23 cellular contexts compared by ENCODE assay signal in genomic region chrX:44569122-44569521, GRCh38. TPM values are rescaled to one million over a fixed set of nuclear protein-coding genes. Genes with fewer than 3 reads are reported as not detected.
A peak's percentile ranks its signal among the peaks of the same experiment; 100 is the strongest.
DNase-seq lines count a peak whose midpoint lies in the region; ATAC-seq, FAIRE-seq and TF ChIP-seq lines count a peak whose summit lies in the region.
"Had no signal": no experiment of that assay in that cellular context is flagged by ENCODE, and none has a peak within 500 bp of the region (broad histone marks: within the 10 kb centered on the region; RNA-seq: fewer than 3 reads in every experiment).

No MANE protein-coding gene starts in this region.

- ATAC-seq in GM18498 (IDR thresholded peaks at IDR 0.05; ENCODE audit: unreplicated experiment), result no peak
- ATAC-seq: GM12878, PC-3 had no signal

- H3K4me1 ChIP-seq in GM23248 (ENCODE audit: insufficient read depth) (no peaks in the 10 kb centered on the region), astrocyte (ENCODE audit: insufficient read depth, low read length) (no peaks in the 10 kb centered on the region)
- H3K4me1 ChIP-seq in effector memory CD4-positive, alpha-beta T cell (ENCODE audit: control insufficient read depth, insufficient read depth, low read length, poor library complexity, severe bottlenecking), result no peaks in the 10 kb centered on the region
- H3K4me1 ChIP-seq in CD8-positive, alpha-beta memory T cell (ENCODE audit: insufficient read depth, low read length), result no peaks in the 10 kb centered on the region

- H3K9me3 ChIP-seq in GM23248 (ENCODE audit: low read depth), result no peaks in the 10 kb centered on the region
- no peaks in the 10 kb centered on the region for H3K9me3 ChIP-seq in astrocyte (ENCODE audit: insufficient read depth, low read depth, low read length)
- H3K9me3 ChIP-seq in effector memory CD4-positive, alpha-beta T cell (ENCODE audit: control insufficient read depth, low read length), result no peaks in the 10 kb centered on the region
- no peaks in the 10 kb centered on the region for H3K9me3 ChIP-seq in CD8-positive, alpha-beta memory T cell (ENCODE audit: low read length)

- WGBS in GM23248 (ENCODE audit: low coverage in 1 of 2, low lambda C conversion rate in 2 of 2, missing lambda C conversion rate in 2 of 2), 2 experiments, result 22 to 55% methylated on average over 1 of the region's 1 CpG

- H3K27me3 Mint-ChIP-seq in astrocyte (ENCODE audit: low read depth, unreplicated experiment), result no peaks in the 10 kb centered on the region
- peaks cover 0 to 7% of the 10 kb centered on the region in 2 donors for H3K27me3 Mint-ChIP-seq in CD8-positive, alpha-beta memory T cell
- H3K27me3 Mint-ChIP-seq: CD4-positive, CD25-positive, alpha-beta regulatory T cell; IgD-negative memory B cell had no signal

- CTCF ChIA-PET in CD8-positive, alpha-beta memory T cell (lab: Charles Lee), result no interaction called here

- H3K9ac ChIP-seq in GM23248 (no peak overlapping the region), astrocyte (ENCODE audit: low read length) (no peak overlapping the region)

- H3K4me2 ChIP-seq in GM23248 (ENCODE audit: unreplicated experiment), result no peak overlapping the region
- no peak overlapping the region for H3K4me2 ChIP-seq in astrocyte (ENCODE audit: low read length)

- H3K27ac ChIP-seq in GM23248 (no peak overlapping the region), astrocyte (ENCODE audit: low read depth, low read length) (no peak overlapping the region)
- H3K27ac ChIP-seq in effector memory CD4-positive, alpha-beta T cell (ENCODE audit: insufficient read depth, low read length, poor library complexity, severe bottlenecking), result no peak overlapping the region
- no peak overlapping the region for H3K27ac ChIP-seq in CD8-positive, alpha-beta memory T cell (ENCODE audit: low read depth, low read length)

- H3K4me1 Mint-ChIP-seq in astrocyte (ENCODE audit: low read depth, unreplicated experiment), result no peaks in the 10 kb centered on the region
- H3K4me1 Mint-ChIP-seq in CD8-positive, alpha-beta memory T cell, result no peaks in the 10 kb centered on the region
- H3K4me1 Mint-ChIP-seq: CD4-positive, CD25-positive, alpha-beta regulatory T cell had no signal

- H3F3A ChIP-seq in GM23248 (ENCODE audit: insufficient read depth), result peaks cover 8% of the 10 kb centered on the region; the same call in 1 of the 2 replicates

- TF ChIP-seq CTCF in astrocyte (IDR thresholded peaks at IDR 0.05; ENCODE audit: insufficient read depth, low read depth, low read length) (no peak), fibroblast of villous mesenchyme (IDR thresholded peaks at IDR 0.05; ENCODE audit: insufficient read depth, low read depth, low read length) (no peak)

- H3K36me3 Mint-ChIP-seq in astrocyte (ENCODE audit: low read depth, unreplicated experiment), result peaks cover 3% of the 10 kb centered on the region
- peaks cover 0 to 4% (median 2%) of the 10 kb centered on the region in 3 donors for H3K36me3 Mint-ChIP-seq in CD8-positive, alpha-beta memory T cell
- H3K36me3 Mint-ChIP-seq: IgD-negative memory B cell had no signal

- peak; percentile 92 for FAIRE-seq in astrocyte (lab: Jason Lieb, UNC)
- FAIRE-seq: D721Med, G401.6, GM12878 had no signal

- no peak overlapping the region for H3K4me3 Mint-ChIP-seq in astrocyte (ENCODE audit: unreplicated experiment)
- H3K4me3 Mint-ChIP-seq in CD8-positive, alpha-beta memory T cell, result no peak overlapping the region
- H3K4me3 Mint-ChIP-seq: CD4-positive, CD25-positive, alpha-beta regulatory T cell; IgD-negative memory B cell had no signal

- H3K9me3 Mint-ChIP-seq in astrocyte (ENCODE audit: unreplicated experiment), result peaks cover 5% of the 10 kb centered on the region
- H3K9me3 Mint-ChIP-seq in CD8-positive, alpha-beta memory T cell, result peaks cover 7 to 19% (median 18%) of the 10 kb centered on the region in 5 donors

- no peaks in the 10 kb centered on the region for H3K9me2 ChIP-seq in GM23248 (ENCODE audit: insufficient read depth)

- H3K36me3 ChIP-seq in GM23248 (ENCODE audit: low read depth) (no peaks in the 10 kb centered on the region), astrocyte (ENCODE audit: insufficient read depth, low read length) (no peaks in the 10 kb centered on the region)
- H3K36me3 ChIP-seq in effector memory CD4-positive, alpha-beta T cell (ENCODE audit: control insufficient read depth, insufficient read depth, low read length), result no peaks in the 10 kb centered on the region
- no peaks in the 10 kb centered on the region for H3K36me3 ChIP-seq in CD8-positive, alpha-beta memory T cell (ENCODE audit: insufficient read depth, low read length)

- H4K20me1 ChIP-seq in GM23248 (ENCODE audit: insufficient read depth), result no peaks in the 10 kb centered on the region
- H4K20me1 ChIP-seq in astrocyte (ENCODE audit: insufficient read depth, low read length), result no peaks in the 10 kb centered on the region

- in situ Hi-C loops in GM23248 (cut with MboI), result no loop called here

- POLR2A ChIA-PET in CD8-positive, alpha-beta memory T cell (lab: Charles Lee), result no interaction called here

- H3K79me2 ChIP-seq in GM23248 (ENCODE audit: insufficient read depth), result no peaks in the 10 kb centered on the region
- H3K79me2 ChIP-seq in astrocyte (ENCODE audit: insufficient read depth, low read length), result no peaks in the 10 kb centered on the region

- no peaks in the 10 kb centered on the region for H3K27me3 ChIP-seq in GM23248 (replicated peaks; ENCODE audit: insufficient read depth)
- no peaks in the 10 kb centered on the region for H3K27me3 ChIP-seq in astrocyte (ENCODE audit: insufficient read depth, low read length)
- no peaks in the 10 kb centered on the region for H3K27me3 ChIP-seq in effector memory CD4-positive, alpha-beta T cell (replicated peaks; ENCODE audit: control insufficient read depth, insufficient read depth, low read length, poor library complexity, severe bottlenecking)
- no peaks in the 10 kb centered on the region for H3K27me3 ChIP-seq in CD8-positive, alpha-beta memory T cell (ENCODE audit: insufficient read depth, low read length, poor library complexity, severe bottlenecking)

- no peak overlapping the region for H3K4me3 ChIP-seq in GM23248
- no peak overlapping the region for H3K4me3 ChIP-seq in astrocyte (ENCODE audit: insufficient read depth, low read depth, low read length)
- H3K4me3 ChIP-seq in fibroblast of villous mesenchyme (ENCODE audit: low read depth, low read length), result no peak overlapping the region
- H3K4me3 ChIP-seq in effector memory CD4-positive, alpha-beta T cell (ENCODE audit: insufficient read depth, low read depth, low read length, poor library complexity, severe bottlenecking), result no peak overlapping the region
- no peak overlapping the region for H3K4me3 ChIP-seq in CD8-positive, alpha-beta memory T cell (ENCODE audit: low read length)
- H3K4me3 ChIP-seq: GM12878 had no signal

- H3K27ac Mint-ChIP-seq in astrocyte (ENCODE audit: unreplicated experiment), result no peak overlapping the region
- H3K27ac Mint-ChIP-seq in CD8-positive, alpha-beta memory T cell, result no peak overlapping the region
- H3K27ac Mint-ChIP-seq: CD4-positive, CD25-positive, alpha-beta regulatory T cell; IgD-negative memory B cell had no signal

- DNase-seq in AG20443 (ENCODE audit: low spot score) (peak; percentile 6), GM23248 (peak; percentile 16), astrocyte (ENCODE audit: low read depth) (no peak), fibroblast of villous mesenchyme (ENCODE audit: low read depth) (peak; percentile 29), NCI-H2081 treated with DMSO at 0.1 percent for 48 hours (lab: John Stamatoyannopoulos, UW) (no peak)
- DNase-seq in effector memory CD4-positive, alpha-beta T cell, result no peak
- no peak for DNase-seq in CD8-positive, alpha-beta memory T cell
- DNase-seq: CD4-positive, CD25-positive, alpha-beta regulatory T cell; GOT3; HCEC 1CT; NCI-H1105 treated with DMSO at 0.1 percent for 48 hours; NCI-H146; NCI-H1930; NCI-H446 treated with DMSO at 0.1 percent for 48 hours; NCI-H526; NCI-H82; NK-92 treated with Interleukin-12 subunit alpha and Interleukin-12 subunit beta, amount 100 ng/mL, for 24 hours; PC-3 had no signal

- H2AFZ ChIP-seq in GM23248 (no peak overlapping the region), astrocyte (ENCODE audit: low read depth, low read length) (no peak overlapping the region)

RNA-seq across cellular contexts. Expression of gene FUNDC1, which starts 26.5 kb away (rescaled TPM):
- 7.8 and 19.6 TPM in 2 replicates for total RNA-seq in GM23248 (2014; rRNA removed; shearing (Covaris generic))
- polyA plus RNA-seq in GM23248 (2016; fragmentation: Nextera tagmentation; extraction: Ambion mirVana), result 13.9 and 14.8 TPM in 2 replicates
- total RNA-seq in astrocyte (16.0 and 17.0 TPM in 2 replicates), fibroblast of villous mesenchyme (13.5 and 15.5 TPM in 2 replicates)
- total RNA-seq in CD8-positive, alpha-beta memory T cell, result 10 to 100 TPM; 12.0 to 12.5 TPM
- 26.9 TPM for polyA plus RNA-seq in CD8-positive, alpha-beta memory T cell

Comparison
In these comparisons a context has a peak if more than half of its experiments do, and no peak if none do; other contexts are left out.
1. DNase-seq: peak in AG20443 (single experiment), GM23248 (single experiment) and fibroblast of villous mesenchyme (single experiment); none in astrocyte (single experiment), effector memory CD4-positive, alpha-beta T cell (0 of 3), NCI-H2081 treated with DMSO at 0.1 percent for 48 hours (single experiment) and CD8-positive, alpha-beta memory T cell (0 of 5).